ENCODE assay signal across 30 cellular contexts in the genomic region with DNA sequence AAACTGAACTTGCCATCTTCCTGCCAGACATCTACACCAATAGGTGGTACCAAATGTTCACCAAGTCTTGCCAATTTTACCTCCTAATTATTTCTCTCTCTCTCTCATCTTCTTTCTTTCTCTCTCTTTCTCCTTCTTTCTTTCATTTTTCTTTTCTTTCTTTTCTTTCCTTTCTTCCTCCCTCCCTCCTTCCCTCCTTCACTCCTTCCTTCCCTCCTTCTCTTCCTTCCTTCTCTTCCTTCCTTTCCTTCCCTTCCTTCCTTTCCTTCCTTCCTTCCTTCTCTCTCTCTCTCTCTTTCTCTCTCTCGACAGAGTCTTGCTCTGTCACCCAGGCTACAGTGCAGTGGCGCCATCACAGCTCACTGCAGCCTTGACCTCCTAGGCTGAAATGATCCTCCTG.
"Had no signal": no experiment of that assay in that cellular context is flagged by ENCODE, and none has a peak within 500 bp of the region (broad histone marks: within the 10 kb centered on the region; RNA-seq: fewer than 3 reads in every experiment).

No MANE protein-coding gene starts in this region.

- H3K27me3 ChIP-seq: ascending aorta, heart right ventricle, neutrophil, pancreas, suprapubic skin, tibial artery, upper lobe of right lung had no signal

- H3K27ac Mint-ChIP-seq: activated CD8-positive, alpha-beta memory T cell treated with anti-CD3 and anti-CD28 coated beads, Interleukin-2, amount 10 ng/mL, durations not matched to agents 7 days and 5 days; activated CD8-positive, alpha-beta T cell treated with anti-CD3 and anti-CD28 coated beads, Interleukin-2, amount 10 ng/mL, durations not matched to agents 7 days and 5 days; activated naive CD8-positive, alpha-beta T cell treated with anti-CD3 and anti-CD28 coated beads, Interleukin-2, amount 10 ng/mL, durations not matched to agents 7 days and 5 days; activated T-helper 2 cell treated with anti-CD3 and anti-CD28 coated beads, Interferon-gamma antibody, Interleukin-2, Interleukin-4, amounts not matched to agents 10 μg/mL and 5 μg/mL and 100 μg/mL, durations not matched to agents 14 hours and 24 hours and 36 hours; brain; endodermal cell; mesothelial cell of epicardium; nephron progenitor cell; stimulated activated naive B cell treated with anti-CD40 and anti-IgM and Interleukin-4, amounts not matched to agents 10 μg/mL and 1 μg/mL and 100 μg/mL, for 72 hours had no signal

- H3K4me3 ChIP-seq: ascending aorta, heart right ventricle, pancreas, psoas muscle, smooth muscle cell, suprapubic skin, tibial artery, upper lobe of right lung had no signal

- H3K27me3 Mint-ChIP-seq: activated CD8-positive, alpha-beta memory T cell treated with anti-CD3 and anti-CD28 coated beads, Interleukin-2, amount 10 ng/mL, durations not matched to agents 7 days and 5 days; activated naive CD8-positive, alpha-beta T cell treated with anti-CD3 and anti-CD28 coated beads, Interleukin-2, amount 10 ng/mL, durations not matched to agents 7 days and 5 days; brain; naive B cell; stimulated activated naive B cell treated with anti-CD40 and anti-IgM and Interleukin-4, amounts not matched to agents 10 μg/mL and 1 μg/mL and 100 μg/mL, for 72 hours had no signal

- H3K36me3 Mint-ChIP-seq: brain, naive B cell had no signal

- DNase-seq: activated CD4-positive, alpha-beta T cell treated with anti-CD3 and anti-CD28 coated beads, Interleukin-2, amount 50 U/mL, for 1 hour; activated CD8-positive, alpha-beta memory T cell treated with anti-CD3 and anti-CD28 coated beads, Interleukin-2, amount 10 ng/mL, durations not matched to agents 7 days and 5 days; activated CD8-positive, alpha-beta T cell treated with anti-CD3 and anti-CD28 coated beads, Interleukin-2, amount 10 ng/mL, durations not matched to agents 7 days and 5 days; activated naive CD8-positive, alpha-beta T cell treated with anti-CD3 and anti-CD28 coated beads, Interleukin-2, amount 10 ng/mL, durations not matched to agents 7 days and 5 days; activated T-cell treated with anti-CD3 and anti-CD28 coated beads, Interleukin-2, amount 50 U/mL, for 48 hours; cortex of kidney; endodermal cell; foreskin fibroblast; heart right ventricle; naive B cell; nephron progenitor cell; pancreas; psoas muscle; stimulated activated CD4-positive, alpha-beta T cell treated with anti-CD3 and anti-CD28 coated beads, Interleukin-1b, Interleukin-23, amount 100 ng/mL, for 48 hours; stimulated activated CD4-positive, alpha-beta T cell treated with anti-CD3 and anti-CD28 coated beads, Interleukin-4, amount 100 ng/mL, for 4 hours; stimulated activated CD8-positive, alpha-beta memory T cell treated with anti-CD3 and anti-CD28 coated beads, Interleukin-4, amount 100 ng/mL, for 48 hours; stimulated activated naive B cell treated with anti-CD40 and anti-IgM and Interleukin-4, amounts not matched to agents 10 μg/mL and 1 μg/mL and 100 μg/mL, for 72 hours; T-helper 9 cell; tibial artery; upper lobe of right lung had no signal

- H3K4me1 Mint-ChIP-seq: brain had no signal

- H3K9me3 Mint-ChIP-seq: activated naive CD8-positive, alpha-beta T cell treated with anti-CD3 and anti-CD28 coated beads, Interleukin-2, amount 10 ng/mL, durations not matched to agents 7 days and 5 days; activated T-helper 2 cell treated with anti-CD3 and anti-CD28 coated beads, Interferon-gamma antibody, Interleukin-2, Interleukin-4, amounts not matched to agents 10 μg/mL and 5 μg/mL and 100 μg/mL, durations not matched to agents 14 hours and 24 hours and 36 hours; endodermal cell; mesothelial cell of epicardium; naive B cell; nephron progenitor cell; stimulated activated naive B cell treated with anti-CD40 and anti-IgM and Interleukin-4, amounts not matched to agents 10 μg/mL and 1 μg/mL and 100 μg/mL, for 72 hours had no signal

- H3K9me3 ChIP-seq: ascending aorta, heart right ventricle, neutrophil, pancreas, psoas muscle, suprapubic skin, tibial artery, upper lobe of right lung had no signal

- H3K4me1 ChIP-seq: ascending aorta, pancreas, psoas muscle, tibial artery, upper lobe of right lung had no signal

- H3K27ac ChIP-seq: ascending aorta, heart right ventricle, neutrophil, pancreas, psoas muscle, suprapubic skin, tibial artery, upper lobe of right lung, VCaP had no signal

- ATAC-seq: activated CD4-positive, CD25-positive, alpha-beta regulatory T cell treated with anti-CD3 and anti-CD28 coated beads, Interleukin-2, amount 50 U/mL, for 24 hours; activated CD8-positive, alpha-beta memory T cell treated with anti-CD3 and anti-CD28 coated beads, Interleukin-2, amount 10 ng/mL, durations not matched to agents 7 days and 5 days; activated CD8-positive, alpha-beta T cell treated with anti-CD3 and anti-CD28 coated beads, Interleukin-2, amount 10 ng/mL, durations not matched to agents 7 days and 5 days; esophagus mucosa; heart right ventricle; pancreas; psoas muscle; stimulated activated naive B cell treated with anti-CD40 and anti-IgM and Interleukin-4, amounts not matched to agents 10 μg/mL and 1 μg/mL and 100 μg/mL, for 72 hours; upper lobe of right lung had no signal

- H3K4me3 Mint-ChIP-seq: activated CD8-positive, alpha-beta memory T cell treated with anti-CD3 and anti-CD28 coated beads, Interleukin-2, amount 10 ng/mL, durations not matched to agents 7 days and 5 days; activated CD8-positive, alpha-beta T cell treated with anti-CD3 and anti-CD28 coated beads, Interleukin-2, amount 10 ng/mL, durations not matched to agents 7 days and 5 days; activated naive CD8-positive, alpha-beta T cell treated with anti-CD3 and anti-CD28 coated beads, Interleukin-2, amount 10 ng/mL, durations not matched to agents 7 days and 5 days; brain; endodermal cell; mesothelial cell of epicardium; naive B cell; nephron progenitor cell; stimulated activated naive B cell treated with anti-CD40 and anti-IgM and Interleukin-4, amounts not matched to agents 10 μg/mL and 1 μg/mL and 100 μg/mL, for 72 hours had no signal

- H3K36me3 ChIP-seq: ascending aorta, heart right ventricle, neutrophil, pancreas, suprapubic skin, tibial artery, upper lobe of right lung had no signal
